ENCODE assay signal across 16 cellular contexts in genomic region chr20:22346716-22347115, GRCh38.
DNase-seq lines count a peak whose midpoint lies in the region; ATAC-seq and TF ChIP-seq lines count a peak whose summit lies in the region.
"Had no signal": no experiment of that assay in that cellular context is flagged by ENCODE, and none has a peak within 500 bp of the region (broad histone marks: within the 10 kb centered on the region; RNA-seq: fewer than 3 reads in every experiment).

No MANE protein-coding gene starts in this region.

- no peaks in the 10 kb centered on the region for H3K36me3 ChIP-seq in tibial artery

- H3K27me3 ChIP-seq in tibial artery = no peaks in the 10 kb centered on the region

- H3K4me3 ChIP-seq in GM12865 (ENCODE audit: low read depth, low read length) = no peak overlapping the region
- no peak overlapping the region for H3K4me3 ChIP-seq in epithelial cell of esophagus (ENCODE audit: low read length)
- H3K4me3 ChIP-seq in tibial artery = no peak overlapping the region
- H3K4me3 ChIP-seq: SK-N-MC had no signal

- DNase-seq in GM12865 (ENCODE audit: low read depth) (peak; percentile 25), NOMO-1 treated with DMSO at 0.1 percent for 48 hours (lab: John Stamatoyannopoulos, UW; ENCODE audit: unreplicated experiment) (peak; percentile 86), epithelial cell of esophagus (ENCODE audit: low read depth) (peak; percentile 44), NCI-H526 (lab: John Stamatoyannopoulos, UW) (no peak), left colon (no peak), COLO668 (lab: John Stamatoyannopoulos, UW; ENCODE audit: unreplicated experiment) (no peak), tibial artery (no peak)
- DNase-seq: activated B cell treated with CpG ODN at 0.5 μM for 24 hours; kidney glomerular epithelial cell; NCI-H187; NCI-H82; retina; stimulated activated CD4-positive, alpha-beta T cell treated with anti-CD3 and anti-CD28 coated beads, Interleukin-2, amount 100 ng/mL, for 48 hours had no signal

- H3K9me3 ChIP-seq in tibial artery = no peaks in the 10 kb centered on the region

- H3K27ac ChIP-seq in tibial artery = no peak overlapping the region
- H3K27ac ChIP-seq: SK-N-MC had no signal

- intact Hi-C loops in left colon (cut with DNase I, micrococcal nuclease) (loop anchor here in 1 of 2 donors (10.0 kb wide), 1 partner anchor 238 kb away; the partner anchor contains the start of gene FOXA2), tibial artery (cut with DNase I; ENCODE audit: low total_unique reads) (no loop called here)

- peaks cover 0 to 14% (median 0%) of the 10 kb centered on the region in 4 donors for H3K4me1 ChIP-seq in tibial artery

- ATAC-seq in HG03066 (IDR thresholded peaks at IDR 0.05; ENCODE audit: low read depth, unreplicated experiment) = peak; percentile 58
- no peak for ATAC-seq in left colon
- ATAC-seq: stimulated activated effector memory CD8-positive, alpha-beta T cell treated with anti-CD3 and anti-CD28 coated beads, Interleukin-12 subunit alpha, Interleukin-12 subunit beta, amount 100 ng/mL, for 72 hours had no signal

- TF ChIP-seq CTCF in GM12865 (IDR thresholded peaks at IDR 0.05; ENCODE audit: insufficient read depth, low read depth, low read length, missing control alignments) (no peak), epithelial cell of esophagus (IDR thresholded peaks at IDR 0.05; ENCODE audit: insufficient read depth, low read depth, low read length, missing control alignments) (no peak), tibial artery (IDR thresholded peaks at IDR 0.05) (no peak)

Comparison
In these comparisons a context has a peak if more than half of its experiments do, and no peak if none do; other contexts are left out.
1. DNase-seq: peak in GM12865 (single experiment), NOMO-1 treated with DMSO at 0.1 percent for 48 hours (single experiment) and epithelial cell of esophagus (single experiment); none in NCI-H526 (0 of 2), left colon (0 of 2), COLO668 (single experiment) and tibial artery (0 of 2).